In genomic region chr3:135314227-135314626, GRCh38 we compare ENCODE assay signal across 22 cellular contexts.
DNase-seq lines count a peak whose midpoint lies in the region; ATAC-seq, FAIRE-seq and TF ChIP-seq lines count a peak whose summit lies in the region.
"Had no signal": no experiment of that assay in that cellular context is flagged by ENCODE, and none has a peak within 500 bp of the region (broad histone marks: within the 10 kb centered on the region; RNA-seq: fewer than 3 reads in every experiment).

No MANE protein-coding gene starts in this region.

- ATAC-seq in GM12878, result no peak
- ATAC-seq: A549; CD8-positive, alpha-beta T cell had no signal

- H3K27ac ChIP-seq in BLaER1 (no peak overlapping the region), GM12878 (ENCODE audit: control insufficient read depth, insufficient read depth) (no peak overlapping the region), substantia nigra (ENCODE audit: low read depth, low read length, poor library complexity, severe bottlenecking) (no peak overlapping the region)
- H3K27ac ChIP-seq: 22Rv1, A549, C4-2B had no signal

- H3K4me1 Mint-ChIP-seq in chondrocyte (ENCODE audit: low read depth), result no peaks in the 10 kb centered on the region
- H3K4me1 Mint-ChIP-seq: B cell had no signal

- H3K4me1 ChIP-seq in BLaER1 (peaks cover 37% of the 10 kb centered on the region), GM12878 (ENCODE audit: control insufficient read depth, insufficient read depth, low read length) (peaks cover 5% of the 10 kb centered on the region; the same call in 1 of the 2 replicates)
- H3K4me1 ChIP-seq: A549, Caco-2 had no signal

- RAD21 ChIA-PET in GM12878 (lab: Charles Lee; ENCODE audit: unreplicated experiment), result interaction anchor here (1.1 to 1.4 kb wide), 3 partner anchors 52 to 410 kb away, joined by 4 to 6 read pairs (median 4); no protein-coding TSS in a partner anchor

- in situ Hi-C loops in GM12878 (cut with MboI), result no loop called here

- DNase-seq in DMS79 (lab: John Stamatoyannopoulos, UW), result peak; percentile 20
- no peak for DNase-seq in GM12878 (ENCODE audit: low read depth, low spot score)
- peak; percentile 54 for DNase-seq in left kidney (ENCODE audit: low read depth, low spot score)
- no peak for DNase-seq in chondrocyte (ENCODE audit: low spot score)
- no peak for DNase-seq in substantia nigra (lab: John Stamatoyannopoulos, UW)
- DNase-seq in dedifferentiated amniotic fluid mesenchymal stem cell (ENCODE audit: extremely low spot score), result no peak
- no peak for DNase-seq in urothelium cell line (ENCODE audit: low spot score)
- DNase-seq: AML-193; Caco-2; Calu3; CD4-positive, alpha-beta T cell; CD8-positive, alpha-beta T cell; GF-D8 had no signal

- TF ChIP-seq EP300 in GM12878 (IDR thresholded peaks at IDR 0.05; ENCODE audit: borderline replicate concordance in 1 of 2, control insufficient read depth in 1 of 2, low read depth in 2 of 2, low read length in 2 of 2), result no peak

- SMC1A ChIA-PET in GM12878 (lab: Charles Lee; ENCODE audit: uncharacterized antibody, unreplicated experiment), result interaction anchor here (1.3 to 1.7 kb wide), 4 partner anchors 15 to 519 kb away, joined by 3 to 6 read pairs (median 4); partner anchors contain the start of gene EPHB1

- CTCF ChIA-PET in GM12878 (lab: Yijun Ruan, JAX), result interaction anchor here (0.9 to 1.8 kb wide), 4 partner anchors 44 to 520 kb away, joined by 3 to 4 read pairs (median 3); no protein-coding TSS in a partner anchor

- 65% methylated on average over 1 of the region's 1 CpG for WGBS in GM12878 (ENCODE audit: insufficient coverage, insufficient replicate concordance, low lambda C conversion rate, missing lambda C conversion rate)

- POLR2A ChIA-PET in GM12878 (lab: Charles Lee), result no interaction called here

- TF ChIP-seq POLR2A in GM12878 (IDR thresholded peaks at IDR 0.05; ENCODE audit: low read depth, low read length), result no peak

- no TSS peak for BruUV-seq in GM12878 (replicated peaks; lab: Mats Ljungman, UMichigan)

- no peak for TF ChIP-seq RAD21 in GM12878 (IDR thresholded peaks at IDR 0.05; ENCODE audit: insufficient read depth, low read depth, low read length)

- H3K36me3 ChIP-seq in BLaER1, result no peaks in the 10 kb centered on the region
- no peaks in the 10 kb centered on the region for H3K36me3 ChIP-seq in GM12878 (ENCODE audit: control insufficient read depth in 2 of 2, insufficient read depth in 2 of 2, low read length in 1 of 2)

- H3K4me2 ChIP-seq in BLaER1 (peak overlapping the region; percentile 77), GM12878 (ENCODE audit: control insufficient read depth, insufficient read depth) (no peak overlapping the region)
- H3K4me2 ChIP-seq: A549 had no signal

- H3K79me2 ChIP-seq in GM12878 (ENCODE audit: control insufficient read depth, insufficient read depth, low read length), result no peaks in the 10 kb centered on the region

- FAIRE-seq in GM12878 (lab: Jason Lieb, UNC), result no peak
- FAIRE-seq in urothelium cell line (lab: Jason Lieb, UNC), result no peak
- FAIRE-seq: A549, D721Med, G401.6, GM12891, GM19239 had no signal

- H3K9ac ChIP-seq in BLaER1 (no peak overlapping the region), GM12878 (ENCODE audit: control insufficient read depth, insufficient read depth, low read length) (no peak overlapping the region)

- H3K27me3 ChIP-seq in BLaER1 (no peaks in the 10 kb centered on the region), GM12878 (replicated peaks in 1 of 2; ENCODE audit: control insufficient read depth in 2 of 2, insufficient read depth in 2 of 2, low read length in 1 of 2) (no peaks in the 10 kb centered on the region)

- H2AFZ ChIP-seq in GM12878 (ENCODE audit: control insufficient read depth, low read depth, low read length), result no peak overlapping the region

- peaks cover 2% of the 10 kb centered on the region for H3K9me3 Mint-ChIP-seq in chondrocyte (ENCODE audit: low read depth)
- H3K9me3 Mint-ChIP-seq: CD8-positive, alpha-beta T cell had no signal

- H3K4me3 Mint-ChIP-seq in chondrocyte (ENCODE audit: unreplicated experiment), result no peak overlapping the region
- H3K4me3 Mint-ChIP-seq: B cell; CD4-positive, alpha-beta T cell; CD8-positive, alpha-beta T cell had no signal

- no peak overlapping the region for H3K4me3 ChIP-seq in BLaER1
- no peak overlapping the region for H3K4me3 ChIP-seq in GM12878
- H3K4me3 ChIP-seq: A549 had no signal

- H3K9me3 ChIP-seq in BLaER1 (no peaks in the 10 kb centered on the region), GM12878 (replicated peaks; ENCODE audit: control insufficient read depth, insufficient read depth, low read length) (no peaks in the 10 kb centered on the region)
- H3K9me3 ChIP-seq: A549, Caco-2 had no signal

- H3K27ac Mint-ChIP-seq in chondrocyte (ENCODE audit: unreplicated experiment), result no peak overlapping the region
- H3K27ac Mint-ChIP-seq: B cell; CD4-positive, alpha-beta T cell; CD8-positive, alpha-beta T cell had no signal

- H3K36me3 Mint-ChIP-seq in chondrocyte (ENCODE audit: low read depth), result no peaks in the 10 kb centered on the region
- H3K36me3 Mint-ChIP-seq: CD8-positive, alpha-beta T cell had no signal

- TF ChIP-seq CTCF in GM12878 (IDR thresholded peaks at IDR 0.05 in 2 of 3, conservative IDR thresholded peaks at IDR 0.05 in 1 of 3; ENCODE audit: control insufficient read depth in 2 of 3, extremely low read depth in 1 of 3, insufficient read depth in 1 of 3, low read depth in 3 of 3, low read length in 3 of 3) (no peak), chondrocyte (IDR thresholded peaks at IDR 0.05) (no peak)

- H3K27me3 Mint-ChIP-seq in chondrocyte (ENCODE audit: low read depth), result no peaks in the 10 kb centered on the region
- H3K27me3 Mint-ChIP-seq: B cell; CD4-positive, alpha-beta T cell had no signal

- intact Hi-C loops in GM12878 (cut with micrococcal nuclease; ENCODE audit: unreplicated experiment), result no loop called here

- no peaks in the 10 kb centered on the region for H4K20me1 ChIP-seq in BLaER1
- H4K20me1 ChIP-seq in GM12878 (ENCODE audit: control insufficient read depth, insufficient read depth), result no peaks in the 10 kb centered on the region

TF ChIP-seq in GM12878, 131 proteins besides CTCF, POLR2A, EP300 and RAD21 (continues in another document):
- no peak for TF ChIP-seq FOXK2 (IDR thresholded peaks at IDR 0.05)
- TF ChIP-seq, protein P1, sequence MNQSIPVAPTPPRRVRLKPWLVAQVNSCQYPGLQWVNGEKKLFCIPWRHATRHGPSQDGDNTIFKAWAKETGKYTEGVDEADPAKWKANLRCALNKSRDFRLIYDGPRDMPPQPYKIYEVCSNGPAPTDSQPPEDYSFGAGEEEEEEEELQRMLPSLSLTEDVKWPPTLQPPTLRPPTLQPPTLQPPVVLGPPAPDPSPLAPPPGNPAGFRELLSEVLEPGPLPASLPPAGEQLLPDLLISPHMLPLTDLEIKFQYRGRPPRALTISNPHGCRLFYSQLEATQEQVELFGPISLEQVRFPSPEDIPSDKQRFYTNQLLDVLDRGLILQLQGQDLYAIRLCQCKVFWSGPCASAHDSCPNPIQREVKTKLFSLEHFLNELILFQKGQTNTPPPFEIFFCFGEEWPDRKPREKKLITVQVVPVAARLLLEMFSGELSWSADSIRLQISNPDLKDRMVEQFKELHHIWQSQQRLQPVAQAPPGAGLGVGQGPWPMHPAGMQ (IDR thresholded peaks at IDR 0.05; ENCODE audit: borderline replicate concordance), result no peak
- TF ChIP-seq SIX5 (IDR thresholded peaks at IDR 0.05; ENCODE audit: low read depth, low read length, severe bottlenecking), result no peak
- TF ChIP-seq, protein P2, sequence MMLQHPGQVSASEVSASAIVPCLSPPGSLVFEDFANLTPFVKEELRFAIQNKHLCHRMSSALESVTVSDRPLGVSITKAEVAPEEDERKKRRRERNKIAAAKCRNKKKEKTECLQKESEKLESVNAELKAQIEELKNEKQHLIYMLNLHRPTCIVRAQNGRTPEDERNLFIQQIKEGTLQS (IDR thresholded peaks at IDR 0.05; ENCODE audit: borderline replicate concordance, extremely low read depth, low read depth, low read length), result no peak
- no peak for TF ChIP-seq STAT3 (IDR thresholded peaks at IDR 0.05; ENCODE audit: low read depth, low read length)
- TF ChIP-seq E4F1 (IDR thresholded peaks at IDR 0.05; ENCODE audit: borderline replicate concordance, partially characterized antibody), result no peak
- no peak for TF ChIP-seq PAX8 (IDR thresholded peaks at IDR 0.05)
- no peak for TF ChIP-seq POLR2AphosphoS2 (IDR thresholded peaks at IDR 0.05; ENCODE audit: low read depth, low read length)
- TF ChIP-seq BHLHE40 (IDR thresholded peaks at IDR 0.05; ENCODE audit: borderline replicate concordance in 1 of 2, low read depth in 2 of 2, low read length in 1 of 2), result peak in 1 of 2 experiments; percentile 25; a peak in 1 of 4 replicates
- TF ChIP-seq SMAD5 (IDR thresholded peaks at IDR 0.05; ENCODE audit: low read depth), result no peak
- TF ChIP-seq RAD51 (IDR thresholded peaks at IDR 0.05), result 0 out of 2 replicates have a peak, but pooled peaks have one; percentile 32
- TF ChIP-seq CHD2 (IDR thresholded peaks at IDR 0.05; ENCODE audit: borderline replicate concordance, low read depth, low read length), result no peak
- no peak for TF ChIP-seq SMC3 (IDR thresholded peaks at IDR 0.05; ENCODE audit: borderline replicate concordance, low read length)

Comparison
In these comparisons a context has a peak if more than half of its experiments do, and no peak if none do; other contexts are left out.
1. DNase-seq: peak in DMS79 (single experiment) and left kidney (single experiment); none in GM12878 (single experiment), chondrocyte (single experiment), substantia nigra (0 of 49), dedifferentiated amniotic fluid mesenchymal stem cell (single experiment) and urothelium cell line (single experiment).